14 cellular contexts compared by ENCODE assay signal in the genomic region with DNA sequence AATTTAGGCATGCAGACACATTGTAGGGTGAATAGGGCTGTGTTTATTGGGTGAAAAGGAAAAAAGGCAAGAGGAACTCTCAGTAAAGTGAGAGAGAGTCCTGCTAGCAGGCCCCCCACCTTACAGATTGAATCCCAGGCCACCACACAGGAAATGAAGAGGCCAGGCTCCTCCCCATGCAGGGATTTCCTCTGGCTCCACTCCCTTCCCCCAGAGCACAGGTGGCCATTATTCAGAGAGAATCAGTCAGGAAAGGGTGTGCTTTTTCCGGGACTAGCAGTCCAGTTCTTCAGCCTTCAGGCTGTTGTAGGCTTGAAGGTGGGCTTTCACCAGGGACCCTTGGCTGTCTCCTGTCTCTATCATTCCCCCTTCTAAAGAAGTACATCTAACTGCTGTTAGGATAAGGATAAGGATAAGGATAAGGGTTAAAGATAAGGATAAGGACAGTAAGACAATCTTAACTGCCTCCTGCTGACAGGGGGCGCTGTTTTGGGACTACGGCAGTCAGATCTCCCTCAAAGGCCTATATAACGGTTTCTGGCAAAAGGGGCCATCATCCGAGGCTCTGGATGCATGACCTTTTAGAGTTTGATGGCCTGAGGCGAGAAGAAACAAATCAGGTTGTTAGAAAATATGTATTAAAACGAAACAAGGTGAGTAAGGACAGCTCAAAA.
A peak's percentile ranks its signal among the peaks of the same experiment; 100 is the strongest.
DNase-seq lines count a peak whose midpoint lies in the region; TF ChIP-seq lines count a peak whose summit lies in the region.
"Had no signal": no experiment of that assay in that cellular context is flagged by ENCODE, and none has a peak within 500 bp of the region (broad histone marks: within the 10 kb centered on the region; RNA-seq: fewer than 3 reads in every experiment).

No MANE protein-coding gene starts in this region.

- no peak overlapping the region for H3K4me3 ChIP-seq in DOHH2 (ENCODE audit: low read length)
- no peak overlapping the region for H3K4me3 ChIP-seq in fibroblast of mammary gland (ENCODE audit: control insufficient read depth, low read depth, low read length)
- H3K4me3 ChIP-seq: gastrocnemius medialis, SJSA1 had no signal

- no peaks in the 10 kb centered on the region for H3F3A ChIP-seq in DOHH2 (ENCODE audit: control insufficient read depth, insufficient read depth)

- no peak overlapping the region for H3K27ac ChIP-seq in DOHH2 (ENCODE audit: low read depth, low read length)
- H3K27ac ChIP-seq: gastrocnemius medialis, neutrophil, SJSA1 had no signal

- H3K9me3 ChIP-seq in DOHH2 (ENCODE audit: control insufficient read depth, insufficient read depth, low read length), result no peaks in the 10 kb centered on the region; the same call in 1 of the 2 replicates
- H3K9me3 ChIP-seq: gastrocnemius medialis had no signal

- H3K4me2 ChIP-seq in DOHH2 (ENCODE audit: low read length), result no peak overlapping the region

- TF ChIP-seq CTCF in DOHH2 (IDR thresholded peaks at IDR 0.05; ENCODE audit: low read depth, low read length, poor library complexity, severe bottlenecking) (peak; percentile 50), fibroblast of mammary gland (conservative IDR thresholded peaks at IDR 0.05; ENCODE audit: control insufficient read depth, insufficient read depth, low read depth, low read length) (peak; percentile 28)

- no peaks in the 10 kb centered on the region for H3K79me2 ChIP-seq in DOHH2 (ENCODE audit: control insufficient read depth, low read length)

- no peaks in the 10 kb centered on the region for H4K20me1 ChIP-seq in DOHH2 (ENCODE audit: control insufficient read depth, insufficient read depth, low read depth, low read length)

- DNase-seq in DMS53 (lab: John Stamatoyannopoulos, UW) (peak; percentile 19), DMS53 treated with DMSO at 0.1 percent for 48 hours (lab: John Stamatoyannopoulos, UW; ENCODE audit: unreplicated experiment) (no peak), NAMALWA (ENCODE audit: low spot score) (peak; percentile 26), fibroblast of mammary gland (ENCODE audit: low read depth) (no peak), AG08396 (ENCODE audit: low spot score) (no peak), NCI-H2196 treated with DMSO at 0.1 percent for 48 hours (lab: John Stamatoyannopoulos, UW; ENCODE audit: unreplicated experiment) (no peak), T-helper 1 cell (no peak)
- DNase-seq: activated CD4-positive, CD25-positive, alpha-beta regulatory T cell treated with anti-CD3 and anti-CD28 coated beads, Interleukin-2, amount 50 U/mL, for 72 hours; activated gamma-delta T cell treated with Interleukin-2 at 50 U/mL for 16 hours; gastrocnemius medialis; stimulated activated naive B cell treated with anti-CD40 and anti-IgM and Interleukin-4, amounts not matched to agents 10 μg/mL and 1 μg/mL and 100 μg/mL, for 72 hours had no signal

- H3K4me1 ChIP-seq in DOHH2 (ENCODE audit: control insufficient read depth, low read length), result no peaks in the 10 kb centered on the region
- H3K4me1 ChIP-seq: gastrocnemius medialis, SJSA1 had no signal

- no peaks in the 10 kb centered on the region for H3K9me2 ChIP-seq in DOHH2 (replicated peaks; ENCODE audit: control insufficient read depth, low read length)

- no peaks in the 10 kb centered on the region for H3K27me3 ChIP-seq in DOHH2 (ENCODE audit: control insufficient read depth, low read length)
- H3K27me3 ChIP-seq: gastrocnemius medialis, SJSA1 had no signal

- H3K36me3 ChIP-seq in DOHH2 (ENCODE audit: control insufficient read depth, low read length), result no peaks in the 10 kb centered on the region
- H3K36me3 ChIP-seq: gastrocnemius medialis, neutrophil, SJSA1 had no signal

Comparison
In these comparisons a context has a peak if more than half of its experiments do, and no peak if none do; other contexts are left out.
1. DNase-seq: peak in DMS53 (single experiment) and NAMALWA (single experiment); none in DMS53 treated with DMSO at 0.1 percent for 48 hours (single experiment), fibroblast of mammary gland (single experiment), AG08396 (single experiment), NCI-H2196 treated with DMSO at 0.1 percent for 48 hours (single experiment) and T-helper 1 cell (0 of 5).